In genomic region chr9:125235805-125236534, GRCh38 we compare ENCODE assay signal across 1 cellular context.
TF ChIP-seq lines count a peak whose summit lies in the region.

No MANE protein-coding gene starts in this region.

TF ChIP-seq in K562, 482 proteins besides CTCF, POLR2A, EP300 and RAD21:
- no peak for TF ChIP-seq GABPA (tag; conservative IDR thresholded peaks at IDR 0.05; ENCODE audit: low read depth)
- peak; percentile 13; the same call in 1 of the 2 replicates for TF ChIP-seq TEAD4 (IDR thresholded peaks at IDR 0.05; ENCODE audit: low read length)
- no peak for TF ChIP-seq TEAD4 (CRISPR knock-in tag; IDR thresholded peaks at IDR 0.05; ENCODE audit: borderline replicate concordance)
- TF ChIP-seq YBX1 (IDR thresholded peaks at IDR 0.05): no peak
- 0 out of 2 replicates have a peak, but pooled peaks have one; percentile 8 for TF ChIP-seq MBD2 (IDR thresholded peaks at IDR 0.05; ENCODE audit: borderline replicate concordance, low read depth)
- no peak for TF ChIP-seq BCOR (IDR thresholded peaks at IDR 0.05)
- 0 out of 2 replicates have a peak, but pooled peaks have one; percentile 7 for TF ChIP-seq NR2C2 (CRISPR knock-in tag; IDR thresholded peaks at IDR 0.05)
- TF ChIP-seq NR2C2 (tag; IDR thresholded peaks at IDR 0.05): no peak
- no peak for TF ChIP-seq ZNF12 (CRISPR knock-in tag; IDR thresholded peaks at IDR 0.05)
- TF ChIP-seq PCBP2 (IDR thresholded peaks at IDR 0.05; ENCODE audit: low read depth, low read length, poor library complexity, severe bottlenecking): no peak
- TF ChIP-seq CREB5 (CRISPR knock-in tag; IDR thresholded peaks at IDR 0.05): no peak
- no peak for TF ChIP-seq ZNF146 (CRISPR knock-in tag; IDR thresholded peaks at IDR 0.05; ENCODE audit: unreplicated experiment)
- no peak for TF ChIP-seq NR1H2 (CRISPR knock-in tag; IDR thresholded peaks at IDR 0.05)
- TF ChIP-seq, protein P1, sequence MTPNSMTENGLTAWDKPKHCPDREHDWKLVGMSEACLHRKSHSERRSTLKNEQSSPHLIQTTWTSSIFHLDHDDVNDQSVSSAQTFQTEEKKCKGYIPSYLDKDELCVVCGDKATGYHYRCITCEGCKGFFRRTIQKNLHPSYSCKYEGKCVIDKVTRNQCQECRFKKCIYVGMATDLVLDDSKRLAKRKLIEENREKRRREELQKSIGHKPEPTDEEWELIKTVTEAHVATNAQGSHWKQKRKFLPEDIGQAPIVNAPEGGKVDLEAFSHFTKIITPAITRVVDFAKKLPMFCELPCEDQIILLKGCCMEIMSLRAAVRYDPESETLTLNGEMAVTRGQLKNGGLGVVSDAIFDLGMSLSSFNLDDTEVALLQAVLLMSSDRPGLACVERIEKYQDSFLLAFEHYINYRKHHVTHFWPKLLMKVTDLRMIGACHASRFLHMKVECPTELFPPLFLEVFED (CRISPR knock-in tag; conservative IDR thresholded peaks at IDR 0.05): 0 out of 2 replicates have a peak, but pooled peaks have one; percentile 9
- no peak for TF ChIP-seq XRCC3 (IDR thresholded peaks at IDR 0.05)
- TF ChIP-seq ARHGAP35 (IDR thresholded peaks at IDR 0.05; ENCODE audit: partially characterized antibody): no peak
- TF ChIP-seq MTA2 (IDR thresholded peaks at IDR 0.05; ENCODE audit: low read depth): no peak
- TF ChIP-seq, protein P2, sequence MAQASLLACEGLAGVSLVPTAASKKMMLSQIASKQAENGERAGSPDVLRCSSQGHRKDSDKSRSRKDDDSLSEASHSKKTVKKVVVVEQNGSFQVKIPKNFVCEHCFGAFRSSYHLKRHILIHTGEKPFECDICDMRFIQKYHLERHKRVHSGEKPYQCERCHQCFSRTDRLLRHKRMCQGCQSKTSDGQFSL (CRISPR knock-in tag; IDR thresholded peaks at IDR 0.05): no peak; the same call in 1 of the 2 replicates
- TF ChIP-seq, protein P2 (tag; IDR thresholded peaks at IDR 0.05): peak in 1 of 2 experiments; percentile 33; a peak in 1 of 4 replicates
- TF ChIP-seq NFXL1 (CRISPR knock-in tag; IDR thresholded peaks at IDR 0.05): 0 out of 2 replicates have a peak, but pooled peaks have one; percentile 7
- TF ChIP-seq, protein P3, sequence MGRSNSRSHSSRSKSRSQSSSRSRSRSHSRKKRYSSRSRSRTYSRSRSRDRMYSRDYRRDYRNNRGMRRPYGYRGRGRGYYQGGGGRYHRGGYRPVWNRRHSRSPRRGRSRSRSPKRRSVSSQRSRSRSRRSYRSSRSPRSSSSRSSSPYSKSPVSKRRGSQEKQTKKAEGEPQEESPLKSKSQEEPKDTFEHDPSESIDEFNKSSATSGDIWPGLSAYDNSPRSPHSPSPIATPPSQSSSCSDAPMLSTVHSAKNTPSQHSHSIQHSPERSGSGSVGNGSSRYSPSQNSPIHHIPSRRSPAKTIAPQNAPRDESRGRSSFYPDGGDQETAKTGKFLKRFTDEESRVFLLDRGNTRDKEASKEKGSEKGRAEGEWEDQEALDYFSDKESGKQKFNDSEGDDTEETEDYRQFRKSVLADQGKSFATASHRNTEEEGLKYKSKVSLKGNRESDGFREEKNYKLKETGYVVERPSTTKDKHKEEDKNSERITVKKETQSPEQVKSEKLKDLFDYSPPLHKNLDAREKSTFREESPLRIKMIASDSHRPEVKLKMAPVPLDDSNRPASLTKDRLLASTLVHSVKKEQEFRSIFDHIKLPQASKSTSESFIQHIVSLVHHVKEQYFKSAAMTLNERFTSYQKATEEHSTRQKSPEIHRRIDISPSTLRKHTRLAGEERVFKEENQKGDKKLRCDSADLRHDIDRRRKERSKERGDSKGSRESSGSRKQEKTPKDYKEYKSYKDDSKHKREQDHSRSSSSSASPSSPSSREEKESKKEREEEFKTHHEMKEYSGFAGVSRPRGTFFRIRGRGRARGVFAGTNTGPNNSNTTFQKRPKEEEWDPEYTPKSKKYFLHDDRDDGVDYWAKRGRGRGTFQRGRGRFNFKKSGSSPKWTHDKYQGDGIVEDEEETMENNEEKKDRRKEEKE (IDR thresholded peaks at IDR 0.05; ENCODE audit: borderline replicate concordance in 1 of 2, control insufficient read depth in 1 of 2, low read depth in 2 of 2, low read length in 1 of 2): no peak
- TF ChIP-seq CXXC5 (CRISPR knock-in tag; IDR thresholded peaks at IDR 0.05): no peak
- no peak for TF ChIP-seq PHB2 (IDR thresholded peaks at IDR 0.05; ENCODE audit: low read depth)
- TF ChIP-seq HMG20A (CRISPR knock-in tag; conservative IDR thresholded peaks at IDR 0.05): no peak
- peak; percentile 96; the same call in 1 of the 2 replicates for TF ChIP-seq ZBED1 (IDR thresholded peaks at IDR 0.05)
- no peak for TF ChIP-seq GTF2A2 (tag; IDR thresholded peaks at IDR 0.05)
- peak; percentile 4; the same call in 1 of the 2 replicates for TF ChIP-seq PML (IDR thresholded peaks at IDR 0.05; ENCODE audit: low read length)
- TF ChIP-seq ELF2 (CRISPR knock-in tag; IDR thresholded peaks at IDR 0.05): 0 out of 2 replicates have a peak, but pooled peaks have one; percentile 9
- TF ChIP-seq POLR2G (IDR thresholded peaks at IDR 0.05; ENCODE audit: low read depth, low read length): peak; percentile 50
- peak; percentile 97 for TF ChIP-seq RBM22 (IDR thresholded peaks at IDR 0.05; ENCODE audit: low read depth, low read length, poor library complexity, severe bottlenecking)
- TF ChIP-seq JUND (IDR thresholded peaks at IDR 0.05; ENCODE audit: borderline replicate concordance, low read depth, low read length): no peak
- TF ChIP-seq JUND (tag; IDR thresholded peaks at IDR 0.05; ENCODE audit: borderline replicate concordance, low read depth, low read length): no peak
- peak; percentile 84 for TF ChIP-seq RBFOX2 (IDR thresholded peaks at IDR 0.05; ENCODE audit: low read depth, low read length)
- TF ChIP-seq POLR2AphosphoS5 (IDR thresholded peaks at IDR 0.05; ENCODE audit: control insufficient read depth, insufficient read depth, low read depth, low read length): peak; percentile 67; the same call in 1 of the 2 replicates
- no peak for TF ChIP-seq ZNF311 (CRISPR knock-in tag; IDR thresholded peaks at IDR 0.05)
- TF ChIP-seq SIN3A (IDR thresholded peaks at IDR 0.05; ENCODE audit: borderline replicate concordance in 2 of 2, control insufficient read depth in 1 of 2, low read depth in 2 of 2, low read length in 2 of 2): peak in 1 of 2 experiments; percentile 87; a peak in 1 of 4 replicates
- TF ChIP-seq SRSF9 (IDR thresholded peaks at IDR 0.05; ENCODE audit: borderline replicate concordance, low read depth, low read length): no peak
- no peak for TF ChIP-seq CCNT2 (IDR thresholded peaks at IDR 0.05; ENCODE audit: borderline replicate concordance, extremely low read depth, insufficient read length, low read depth, low read length)
- TF ChIP-seq, protein P4, sequence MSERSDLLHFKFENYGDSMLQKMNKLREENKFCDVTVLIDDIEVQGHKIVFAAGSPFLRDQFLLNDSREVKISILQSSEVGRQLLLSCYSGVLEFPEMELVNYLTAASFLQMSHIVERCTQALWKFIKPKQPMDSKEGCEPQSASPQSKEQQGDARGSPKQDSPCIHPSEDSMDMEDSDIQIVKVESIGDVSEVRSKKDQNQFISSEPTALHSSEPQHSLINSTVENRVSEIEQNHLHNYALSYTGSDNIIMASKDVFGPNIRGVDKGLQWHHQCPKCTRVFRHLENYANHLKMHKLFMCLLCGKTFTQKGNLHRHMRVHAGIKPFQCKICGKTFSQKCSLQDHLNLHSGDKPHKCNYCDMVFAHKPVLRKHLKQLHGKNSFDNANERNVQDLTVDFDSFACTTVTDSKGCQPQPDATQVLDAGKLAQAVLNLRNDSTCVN (CRISPR knock-in tag; IDR thresholded peaks at IDR 0.05): no peak
- no peak for TF ChIP-seq ZNF174 (CRISPR knock-in tag; IDR thresholded peaks at IDR 0.05)
- peak; percentile 51 for TF ChIP-seq SMAD1 (IDR thresholded peaks at IDR 0.05; ENCODE audit: low read depth, low read length, partially characterized antibody)
- peak; percentile 63; the same call in 1 of the 2 replicates for TF ChIP-seq GABPB1 (CRISPR knock-in tag; IDR thresholded peaks at IDR 0.05)
- TF ChIP-seq CREM (IDR thresholded peaks at IDR 0.05; ENCODE audit: low read depth): no peak
- TF ChIP-seq SPI1 (IDR thresholded peaks at IDR 0.05; ENCODE audit: borderline replicate concordance, low read depth, low read length): no peak
- TF ChIP-seq, protein P5, sequence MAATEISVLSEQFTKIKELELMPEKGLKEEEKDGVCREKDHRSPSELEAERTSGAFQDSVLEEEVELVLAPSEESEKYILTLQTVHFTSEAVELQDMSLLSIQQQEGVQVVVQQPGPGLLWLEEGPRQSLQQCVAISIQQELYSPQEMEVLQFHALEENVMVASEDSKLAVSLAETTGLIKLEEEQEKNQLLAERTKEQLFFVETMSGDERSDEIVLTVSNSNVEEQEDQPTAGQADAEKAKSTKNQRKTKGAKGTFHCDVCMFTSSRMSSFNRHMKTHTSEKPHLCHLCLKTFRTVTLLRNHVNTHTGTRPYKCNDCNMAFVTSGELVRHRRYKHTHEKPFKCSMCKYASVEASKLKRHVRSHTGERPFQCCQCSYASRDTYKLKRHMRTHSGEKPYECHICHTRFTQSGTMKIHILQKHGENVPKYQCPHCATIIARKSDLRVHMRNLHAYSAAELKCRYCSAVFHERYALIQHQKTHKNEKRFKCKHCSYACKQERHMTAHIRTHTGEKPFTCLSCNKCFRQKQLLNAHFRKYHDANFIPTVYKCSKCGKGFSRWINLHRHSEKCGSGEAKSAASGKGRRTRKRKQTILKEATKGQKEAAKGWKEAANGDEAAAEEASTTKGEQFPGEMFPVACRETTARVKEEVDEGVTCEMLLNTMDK (IDR thresholded peaks at IDR 0.05; ENCODE audit: borderline replicate concordance, insufficient read depth, low read depth, low read length, poor library complexity, severe bottlenecking): no peak
- TF ChIP-seq LARP7 (IDR thresholded peaks at IDR 0.05): no peak
- TF ChIP-seq STAG1 (CRISPR knock-in tag; IDR thresholded peaks at IDR 0.05; ENCODE audit: borderline replicate concordance): no peak
- 0 out of 2 replicates have a peak, but pooled peaks have one; percentile 6 for TF ChIP-seq ZC3H4 (CRISPR knock-in tag; IDR thresholded peaks at IDR 0.05; ENCODE audit: borderline replicate concordance)
